8 cellular contexts compared by ENCODE assay signal in genomic region chr22:28742562-28742962, GRCh38. TPM values are rescaled to one million over a fixed set of nuclear protein-coding genes. Genes with fewer than 3 reads are reported as not detected.
A peak's percentile ranks its signal among the peaks of the same experiment; 100 is the strongest.
DNase-seq lines count a peak whose midpoint lies in the region; ATAC-seq, FAIRE-seq and TF ChIP-seq lines count a peak whose summit lies in the region.

No MANE protein-coding gene starts in this region.

- DNase-seq in KG1 (lab: John Stamatoyannopoulos, UW) (peak; percentile 68), chondrocyte (ENCODE audit: low spot score) (no peak), NCI-H1694 (lab: John Stamatoyannopoulos, UW) (no peak), DMS53 (lab: John Stamatoyannopoulos, UW) (no peak), H54 (ENCODE audit: insufficient read length, low spot score) (no peak)
- DNase-seq in naive thymus-derived CD4-positive, alpha-beta T cell = no peak
- no peak for DNase-seq in stimulated activated CD4-positive, alpha-beta T cell treated with anti-CD3 and anti-CD28 coated beads, Interleukin-4, amount 100 ng/mL, for 4 hours

- no peaks in the 10 kb centered on the region for H3K27me3 ChIP-seq in naive thymus-derived CD4-positive, alpha-beta T cell (ENCODE audit: control insufficient read depth in 2 of 2, insufficient read depth in 2 of 2, low read length in 2 of 2)

- peak overlapping the region; percentile 85 for H3K27ac ChIP-seq in C4-2B
- H3K27ac ChIP-seq in naive thymus-derived CD4-positive, alpha-beta T cell (ENCODE audit: low read depth, low read length) = peak overlapping the region; percentile 90

- no peaks in the 10 kb centered on the region for H3K27me3 Mint-ChIP-seq in chondrocyte (ENCODE audit: low read depth)
- no peaks in the 10 kb centered on the region for H3K27me3 Mint-ChIP-seq in naive thymus-derived CD4-positive, alpha-beta T cell

- peaks cover 24% of the 10 kb centered on the region for H3K4me1 Mint-ChIP-seq in chondrocyte (ENCODE audit: low read depth)
- peaks cover 14 to 49% (median 38%) of the 10 kb centered on the region in 7 donors for H3K4me1 Mint-ChIP-seq in naive thymus-derived CD4-positive, alpha-beta T cell

- peak overlapping the region; percentile 99 for H3K4me3 ChIP-seq in naive thymus-derived CD4-positive, alpha-beta T cell (ENCODE audit: low read length)

- CTCF ChIA-PET in naive thymus-derived CD4-positive, alpha-beta T cell (lab: Charles Lee) = interaction anchor here (1.0 kb wide), 1 partner anchor 30 kb away, joined by 3 read pairs; the partner anchor contains the start of gene CCDC117

- H3K4me1 ChIP-seq in naive thymus-derived CD4-positive, alpha-beta T cell (ENCODE audit: control insufficient read depth in 2 of 2, insufficient read depth in 2 of 2, low read length in 2 of 2) = peaks cover 3 to 9% of the 10 kb centered on the region in 2 donors

- peak overlapping the region; percentile 96 for H3K4me3 Mint-ChIP-seq in chondrocyte (ENCODE audit: unreplicated experiment)
- H3K4me3 Mint-ChIP-seq in naive thymus-derived CD4-positive, alpha-beta T cell = peak overlapping the region; percentile 81 to 94 (median 87)

- no peak for FAIRE-seq in H54 (lab: Jason Lieb, UNC)

- peak overlapping the region; percentile 96 for H3K27ac Mint-ChIP-seq in chondrocyte (ENCODE audit: unreplicated experiment)
- peak overlapping the region; percentile 79 to 93 (median 89) for H3K27ac Mint-ChIP-seq in naive thymus-derived CD4-positive, alpha-beta T cell

- TF ChIP-seq CTCF in C4-2B (conservative IDR thresholded peaks at IDR 0.05) (no peak), chondrocyte (IDR thresholded peaks at IDR 0.05) (no peak)

- ATAC-seq in naive thymus-derived CD4-positive, alpha-beta T cell = no peak

- peaks cover 8% of the 10 kb centered on the region for H3K36me3 Mint-ChIP-seq in chondrocyte (ENCODE audit: low read depth)
- H3K36me3 Mint-ChIP-seq in naive thymus-derived CD4-positive, alpha-beta T cell = peaks cover 0 to 20% (median 4%) of the 10 kb centered on the region in 5 donors

- H3K36me3 ChIP-seq in naive thymus-derived CD4-positive, alpha-beta T cell (ENCODE audit: control insufficient read depth in 2 of 3, insufficient read depth in 3 of 3, low read length in 3 of 3) = peaks cover 3 to 33% (median 5%) of the 10 kb centered on the region in 3 experiments

- POLR2A ChIA-PET in naive thymus-derived CD4-positive, alpha-beta T cell (lab: Charles Lee) = interaction anchor here (0.7 to 3.8 kb wide), 4 partner anchors 8 to 57 kb away, joined by 3 to 29 read pairs (median 8); partner anchors contain the start of genes CCDC117 and XBP1

- no peak for TF ChIP-seq POLR2A in H54 (IDR thresholded peaks at IDR 0.05; ENCODE audit: low read depth, low read length)

- H3K9me3 Mint-ChIP-seq in chondrocyte (ENCODE audit: low read depth) = no peaks in the 10 kb centered on the region
- no peaks in the 10 kb centered on the region for H3K9me3 Mint-ChIP-seq in naive thymus-derived CD4-positive, alpha-beta T cell

- no peaks in the 10 kb centered on the region for H3K9me3 ChIP-seq in naive thymus-derived CD4-positive, alpha-beta T cell (ENCODE audit: control insufficient read depth in 2 of 3, low read length in 3 of 3)

- intact Hi-C loops in naive thymus-derived CD4-positive, alpha-beta T cell (cut with micrococcal nuclease) = loop anchor here (1.0 to 5.0 kb wide), 14 partner anchors 30 to 1850 kb away; partner anchors contain the start of genes CCDC117 (in 2 of the 2), PES1 (in 2 of the 2), PITPNB (in 2 of the 2) and XBP1 (in 2 of the 2)

RNA-seq across cellular contexts. Expression of gene HSCB, which starts 0.7 kb away (rescaled TPM):
- 9.8 to 11.6 TPM (median 11.0 TPM) in 3 replicates for total RNA-seq in chondrocyte
- 10 to 100 TPM in 1 of 5 experiments, 1 to 10 TPM in 4; 8.2 to 10.9 (median 9.0) TPM for total RNA-seq in naive thymus-derived CD4-positive, alpha-beta T cell
- polyA plus RNA-seq in naive thymus-derived CD4-positive, alpha-beta T cell = 1 to 10 TPM; 6.7 to 8.7 TPM

RNA-seq across cellular contexts. Expression of gene CHEK2, which starts 0.9 kb away (rescaled TPM):
- 5.5 to 12.2 TPM (median 8.3 TPM) in 3 replicates for total RNA-seq in chondrocyte
- 10 to 100 TPM in 3 of 5 experiments, 1 to 10 TPM in 2; 8.4 to 36.7 (median 10.6) TPM for total RNA-seq in naive thymus-derived CD4-positive, alpha-beta T cell
- 10 to 100 TPM in 1 of 2 donors, 1 to 10 TPM in 1; 7.0 to 11.5 TPM for polyA plus RNA-seq in naive thymus-derived CD4-positive, alpha-beta T cell

RNA-seq across cellular contexts. Expression of gene CCDC117, which starts 29.9 kb away (rescaled TPM):
- total RNA-seq in chondrocyte = 19.5 to 23.4 TPM (median 21.0 TPM) in 3 replicates
- 10 to 100 TPM; 13.5 to 33.5 (median 21.2) TPM for total RNA-seq in naive thymus-derived CD4-positive, alpha-beta T cell
- polyA plus RNA-seq in naive thymus-derived CD4-positive, alpha-beta T cell = 10 to 100 TPM in 1 of 2 donors, 1 to 10 TPM in 1; 8.7 to 12.6 TPM

RNA-seq across cellular contexts. Expression of gene XBP1, which starts 57.8 kb away (rescaled TPM):
- 107 to 199 TPM (median 189 TPM) in 3 replicates for total RNA-seq in chondrocyte
- total RNA-seq in naive thymus-derived CD4-positive, alpha-beta T cell = 100 to 1,000 TPM; 120 to 293 (median 144) TPM
- 100 to 1,000 TPM; 250 to 417 TPM for polyA plus RNA-seq in naive thymus-derived CD4-positive, alpha-beta T cell
